In the genomic region with DNA sequence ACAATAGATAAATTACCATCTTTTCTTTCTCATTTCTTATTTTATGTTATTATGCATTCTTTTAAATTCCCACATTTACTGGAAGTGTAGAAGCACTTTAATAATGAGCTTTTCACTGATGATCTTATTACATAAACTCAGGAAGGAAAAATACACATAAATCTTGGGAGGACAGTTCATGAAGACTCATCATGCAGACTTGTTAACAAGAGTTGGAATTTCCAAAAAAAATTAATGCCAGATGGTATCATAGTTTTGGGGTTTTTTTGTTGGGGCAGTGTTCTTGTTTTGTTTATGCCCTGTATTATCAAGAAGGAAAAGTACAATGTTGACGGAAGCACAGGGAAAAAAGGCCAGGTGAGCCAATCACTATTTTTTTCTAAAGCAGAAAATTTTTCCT, we compare ENCODE assay signal across 25 cellular contexts. TPM values are rescaled to one million over a fixed set of nuclear protein-coding genes. Genes with fewer than 3 reads are reported as not detected.
A peak's percentile ranks its signal among the peaks of the same experiment; 100 is the strongest.
DNase-seq lines count a peak whose midpoint lies in the region; ATAC-seq and TF ChIP-seq lines count a peak whose summit lies in the region.
"Had no signal": no experiment of that assay in that cellular context is flagged by ENCODE, and none has a peak within 500 bp of the region (broad histone marks: within the 10 kb centered on the region; RNA-seq: fewer than 3 reads in every experiment).

No MANE protein-coding gene starts in this region.

- no peaks in the 10 kb centered on the region for H3K9me3 Mint-ChIP-seq in activated naive CD8-positive, alpha-beta T cell treated with anti-CD3 and anti-CD28 coated beads for 36 hours
- no peaks in the 10 kb centered on the region for H3K9me3 Mint-ChIP-seq in activated naive CD8-positive, alpha-beta T cell treated with anti-CD3 and anti-CD28 coated beads, Interleukin-2, amount 50 U/mL, for 24 hours
- H3K9me3 Mint-ChIP-seq: stimulated activated naive CD8-positive, alpha-beta T cell treated with anti-CD3 and anti-CD28 coated beads, Interleukin-15, amount 100 ng/mL, for 72 hours had no signal

- H3K27ac ChIP-seq in SK-N-MC (peak overlapping the region; percentile 86), smooth muscle cell (ENCODE audit: low read depth) (peak overlapping the region; percentile 91), caudate nucleus (ENCODE audit: low read depth, low read length) (no peak overlapping the region)
- H3K27ac ChIP-seq: ovary, transverse colon, WERI-Rb-1 had no signal

- no peaks in the 10 kb centered on the region for H3K27me3 Mint-ChIP-seq in activated naive CD8-positive, alpha-beta T cell treated with anti-CD3 and anti-CD28 coated beads for 36 hours
- H3K27me3 Mint-ChIP-seq in activated naive CD8-positive, alpha-beta T cell treated with anti-CD3 and anti-CD28 coated beads, Interleukin-2, amount 50 U/mL, for 24 hours: no peaks in the 10 kb centered on the region
- H3K27me3 Mint-ChIP-seq: naive thymus-derived CD4-positive, alpha-beta T cell; stimulated activated naive CD8-positive, alpha-beta T cell treated with anti-CD3 and anti-CD28 coated beads, Interleukin-15, amount 100 ng/mL, for 72 hours had no signal

- H3K27ac Mint-ChIP-seq in activated naive CD8-positive, alpha-beta T cell treated with anti-CD3 and anti-CD28 coated beads for 36 hours: peak overlapping the region; percentile 15
- H3K27ac Mint-ChIP-seq in activated naive CD8-positive, alpha-beta T cell treated with anti-CD3 and anti-CD28 coated beads, Interleukin-2, amount 50 U/mL, for 24 hours: no peak overlapping the region

- H3K36me3 ChIP-seq in SK-N-MC (ENCODE audit: insufficient read depth, low read length) (no peaks in the 10 kb centered on the region), smooth muscle cell (ENCODE audit: low read depth) (peaks cover 8% of the 10 kb centered on the region)
- H3K36me3 ChIP-seq: MG63, ovary, WERI-Rb-1 had no signal

- H3K9ac ChIP-seq in SK-N-MC (ENCODE audit: insufficient read length): peak overlapping the region; percentile 28
- H3K9ac ChIP-seq in smooth muscle cell (ENCODE audit: low read depth): peak overlapping the region; percentile 40

- WGBS in smooth muscle cell (ENCODE audit: low lambda C conversion rate): 31% methylated on average over 1 of the region's 1 CpG

- H3K27me3 ChIP-seq in smooth muscle cell (ENCODE audit: low read depth): no peaks in the 10 kb centered on the region
- H3K27me3 ChIP-seq: MG63, ovary, transverse colon had no signal

- DNase-seq in activated naive CD8-positive, alpha-beta T cell treated with anti-CD3 and anti-CD28 coated beads for 36 hours: no peak
- no peak for DNase-seq in activated naive CD8-positive, alpha-beta T cell treated with anti-CD3 and anti-CD28 coated beads, Interleukin-2, amount 50 U/mL, for 24 hours
- DNase-seq in SK-N-MC (ENCODE audit: low read depth, low spot score) (no peak), fibroblast of mammary gland (ENCODE audit: low read depth) (peak; percentile 63), smooth muscle cell (lab: John Stamatoyannopoulos, UW; ENCODE audit: unreplicated experiment) (no peak), NCI-H2029 treated with DMSO at 0.1 percent for 48 hours (lab: John Stamatoyannopoulos, UW) (no peak), SW480 (ENCODE audit: low spot score) (no peak), caudate nucleus (lab: John Stamatoyannopoulos, UW) (no peak)
- DNase-seq: activated CD8-positive, alpha-beta memory T cell treated with anti-CD3 and anti-CD28 coated beads, Interleukin-2, amount 50 U/mL, for 48 hours; activated effector memory CD4-positive, alpha-beta T cell treated with anti-CD3 and anti-CD28 coated beads, Interleukin-2, amount 50 U/mL, for 16 hours; C1 segment of cervical spinal cord; dermis blood vessel endothelial cell; MG63; naive thymus-derived CD4-positive, alpha-beta T cell; NCI-H1417; NCI-H2107; NCI-H510A treated with DMSO at 0.1 percent for 48 hours; NK-92 treated with Interleukin-12 subunit alpha and Interleukin-12 subunit beta, amount 100 ng/mL, for 24 hours; ovary; right cardiac atrium; stimulated activated CD4-positive, alpha-beta T cell treated with anti-CD3 and anti-CD28 coated beads, Interleukin-12 subunit alpha, Interleukin-12 subunit beta, amount 100 ng/mL, for 4 hours; stimulated activated naive CD8-positive, alpha-beta T cell treated with anti-CD3 and anti-CD28 coated beads, Interleukin-15, amount 100 ng/mL, for 72 hours; transverse colon; WERI-Rb-1 had no signal

- H2AFZ ChIP-seq in smooth muscle cell (ENCODE audit: low read depth): no peak overlapping the region

- H3K36me3 Mint-ChIP-seq in activated naive CD8-positive, alpha-beta T cell treated with anti-CD3 and anti-CD28 coated beads for 36 hours: peaks cover 48% of the 10 kb centered on the region
- peaks cover 65% of the 10 kb centered on the region for H3K36me3 Mint-ChIP-seq in activated naive CD8-positive, alpha-beta T cell treated with anti-CD3 and anti-CD28 coated beads, Interleukin-2, amount 50 U/mL, for 24 hours (ENCODE audit: low read depth)

- no peaks in the 10 kb centered on the region for H4K20me1 ChIP-seq in smooth muscle cell (ENCODE audit: low read depth)

- TF ChIP-seq CTCF in fibroblast of mammary gland (conservative IDR thresholded peaks at IDR 0.05; ENCODE audit: control insufficient read depth, insufficient read depth, low read depth, low read length): no peak
- TF ChIP-seq CTCF in smooth muscle cell (IDR thresholded peaks at IDR 0.05; ENCODE audit: borderline replicate concordance, insufficient read depth, poor library complexity, severe bottlenecking): no peak

- no peak overlapping the region for H3K4me3 Mint-ChIP-seq in activated naive CD8-positive, alpha-beta T cell treated with anti-CD3 and anti-CD28 coated beads for 36 hours
- H3K4me3 Mint-ChIP-seq in activated naive CD8-positive, alpha-beta T cell treated with anti-CD3 and anti-CD28 coated beads, Interleukin-2, amount 50 U/mL, for 24 hours: no peak overlapping the region
- H3K4me3 Mint-ChIP-seq: stimulated activated naive CD8-positive, alpha-beta T cell treated with anti-CD3 and anti-CD28 coated beads, Interleukin-15, amount 100 ng/mL, for 72 hours had no signal

- H3K4me3 ChIP-seq in SK-N-MC (peak overlapping the region; percentile 71), fibroblast of mammary gland (ENCODE audit: control insufficient read depth, low read depth, low read length) (no peak overlapping the region), smooth muscle cell (no peak overlapping the region)
- H3K4me3 ChIP-seq: MG63, ovary, transverse colon had no signal

- H3K4me2 ChIP-seq in smooth muscle cell: peak overlapping the region; percentile 81

- H3K4me1 Mint-ChIP-seq in activated naive CD8-positive, alpha-beta T cell treated with anti-CD3 and anti-CD28 coated beads for 36 hours: peaks cover 7% of the 10 kb centered on the region
- H3K4me1 Mint-ChIP-seq in activated naive CD8-positive, alpha-beta T cell treated with anti-CD3 and anti-CD28 coated beads, Interleukin-2, amount 50 U/mL, for 24 hours: peaks cover 6% of the 10 kb centered on the region

- H3K9me3 ChIP-seq in SK-N-MC (ENCODE audit: low read depth, low read length) (no peaks in the 10 kb centered on the region), smooth muscle cell (replicated peaks; ENCODE audit: low read depth) (no peaks in the 10 kb centered on the region)
- H3K9me3 ChIP-seq: MG63, ovary, transverse colon had no signal

- H3K4me1 ChIP-seq in smooth muscle cell (ENCODE audit: low read depth): peaks cover 22% of the 10 kb centered on the region

- H3F3A ChIP-seq in smooth muscle cell (ENCODE audit: low read depth): peaks cover 24% of the 10 kb centered on the region

- peaks cover 48% of the 10 kb centered on the region for H3K79me2 ChIP-seq in smooth muscle cell (ENCODE audit: low read depth)

- ATAC-seq in activated naive CD8-positive, alpha-beta T cell treated with anti-CD3 and anti-CD28 coated beads, Interleukin-2, amount 50 U/mL, for 24 hours: no peak
- ATAC-seq: naive thymus-derived CD4-positive, alpha-beta T cell; Panc1; stimulated activated naive CD8-positive, alpha-beta T cell treated with anti-CD3 and anti-CD28 coated beads, Interleukin-15, amount 100 ng/mL, for 72 hours had no signal

RNA-seq across cellular contexts. Expression of gene CEMIP2, which starts 35.1 kb away (rescaled TPM):
- total RNA-seq in activated naive CD8-positive, alpha-beta T cell treated with anti-CD3 and anti-CD28 coated beads for 36 hours: 10 to 100 TPM; 69.0 to 71.2 TPM
- total RNA-seq in smooth muscle cell: 103 and 105 TPM in 2 replicates
- 46.1 and 70.3 TPM in 2 replicates for polyA plus RNA-seq in smooth muscle cell
